Comparison of ENCODE assay signal across 5 cellular contexts in the genomic region with DNA sequence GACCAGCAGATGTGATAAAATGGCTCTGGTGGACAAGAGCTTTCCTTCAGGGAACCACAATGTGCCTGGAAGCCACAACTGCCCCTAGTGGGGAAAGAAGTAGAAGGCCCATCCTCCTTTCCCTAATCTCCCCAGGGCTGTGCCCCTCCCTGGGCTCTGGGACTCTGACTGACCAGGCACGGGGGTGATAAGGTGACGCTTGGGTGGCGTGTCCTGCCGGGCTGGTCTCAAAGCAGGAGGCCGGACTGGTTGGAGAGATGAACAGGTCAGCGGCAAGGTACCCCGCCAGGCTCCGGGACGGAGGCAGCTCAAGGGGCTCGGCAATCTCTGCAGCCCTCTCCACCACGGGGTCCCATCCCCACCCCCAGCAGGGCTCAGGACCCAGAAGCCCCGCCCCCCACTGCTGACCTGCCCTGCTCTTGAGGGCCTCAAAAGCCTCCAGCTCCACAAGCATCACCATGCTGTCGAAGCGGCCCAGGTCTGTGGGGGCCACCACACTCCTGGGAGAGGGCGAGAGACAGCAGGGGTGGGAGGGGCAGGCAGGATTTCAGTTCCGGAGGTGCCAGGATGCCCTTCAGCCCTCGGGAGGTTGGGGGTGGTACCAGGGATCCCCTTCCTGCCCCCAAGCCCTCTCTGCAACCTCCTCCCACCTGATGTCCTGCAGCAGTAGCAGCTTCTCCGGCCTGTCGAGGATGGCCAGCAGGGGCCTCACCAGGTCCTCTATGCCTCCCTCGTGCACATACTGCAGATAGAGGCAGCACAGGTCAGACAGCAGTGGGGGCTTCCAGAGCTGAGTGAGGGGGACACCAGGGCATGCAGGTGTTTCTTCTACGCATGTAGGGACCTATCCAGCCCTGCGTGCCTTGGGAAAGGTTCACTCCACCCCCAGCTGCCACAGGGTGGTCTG. TPM values are rescaled to one million over a fixed set of nuclear protein-coding genes. Genes with fewer than 3 reads are reported as not detected.
A peak's percentile ranks its signal among the peaks of the same experiment; 100 is the strongest.
DNase-seq lines count a peak whose midpoint lies in the region; ATAC-seq and TF ChIP-seq lines count a peak whose summit lies in the region.
"Had no signal": no experiment of that assay in that cellular context is flagged by ENCODE, and none has a peak within 500 bp of the region (broad histone marks: within the 10 kb centered on the region; RNA-seq: fewer than 3 reads in every experiment).

No MANE protein-coding gene starts in this region.

- H3K4me3 ChIP-seq in neural cell (ENCODE audit: low read length): no peak overlapping the region
- H3K4me3 ChIP-seq: skin epidermis had no signal

- peak; percentile 50 for DNase-seq in SK-MEL-5 (ENCODE audit: low read depth, low spot score)
- no peak for DNase-seq in activated T-cell treated with anti-CD3 and anti-CD28 coated beads for 4 hours

- no peaks in the 10 kb centered on the region for H3F3A ChIP-seq in neural cell (ENCODE audit: insufficient read depth, low read length, poor library complexity, severe bottlenecking)

- no peak overlapping the region for H3K9ac ChIP-seq in neural cell (ENCODE audit: low read length)

- H2AFZ ChIP-seq in neural cell (ENCODE audit: low read depth, low read length): no peak overlapping the region

- ATAC-seq in HG03342 (IDR thresholded peaks at IDR 0.05; ENCODE audit: unreplicated experiment): no peak

- no peaks in the 10 kb centered on the region for H3K9me3 ChIP-seq in neural cell (ENCODE audit: low read length)

- in situ Hi-C loops in SK-MEL-5 (cut with HindIII; ENCODE audit: low pct_unique_long_range_greater_than_20kb, low sequenced_read_pairs): no loop called here

- no peaks in the 10 kb centered on the region for H3K36me3 ChIP-seq in neural cell (ENCODE audit: insufficient read depth, low read length)

- TF ChIP-seq RAD21 in neural cell (conservative IDR thresholded peaks at IDR 0.05): no peak

- no peaks in the 10 kb centered on the region for H3K9me2 ChIP-seq in neural cell (ENCODE audit: insufficient read depth, low read length)

- H3K79me2 ChIP-seq in neural cell (replicated peaks; ENCODE audit: insufficient read depth, low read length): no peaks in the 10 kb centered on the region

- TF ChIP-seq EP300 in neural cell (conservative IDR thresholded peaks at IDR 0.05; ENCODE audit: poor library complexity, severe bottlenecking): no peak

- H4K20me1 ChIP-seq in neural cell (ENCODE audit: insufficient read depth): no peaks in the 10 kb centered on the region

- no peak overlapping the region for H3K27ac ChIP-seq in neural cell (ENCODE audit: low read length)

- H3K4me2 ChIP-seq in neural cell (ENCODE audit: low read length): no peak overlapping the region

- peak; percentile 22 for TF ChIP-seq CTCF in neural cell (IDR thresholded peaks at IDR 0.05; ENCODE audit: poor library complexity, severe bottlenecking)

- H3K27me3 ChIP-seq in neural cell (ENCODE audit: insufficient read depth, low read depth, low read length): peaks cover 17% of the 10 kb centered on the region

TF ChIP-seq in neural cell, 6 proteins besides CTCF, POLR2A, EP300 and RAD21:
- TF ChIP-seq, protein P1, sequence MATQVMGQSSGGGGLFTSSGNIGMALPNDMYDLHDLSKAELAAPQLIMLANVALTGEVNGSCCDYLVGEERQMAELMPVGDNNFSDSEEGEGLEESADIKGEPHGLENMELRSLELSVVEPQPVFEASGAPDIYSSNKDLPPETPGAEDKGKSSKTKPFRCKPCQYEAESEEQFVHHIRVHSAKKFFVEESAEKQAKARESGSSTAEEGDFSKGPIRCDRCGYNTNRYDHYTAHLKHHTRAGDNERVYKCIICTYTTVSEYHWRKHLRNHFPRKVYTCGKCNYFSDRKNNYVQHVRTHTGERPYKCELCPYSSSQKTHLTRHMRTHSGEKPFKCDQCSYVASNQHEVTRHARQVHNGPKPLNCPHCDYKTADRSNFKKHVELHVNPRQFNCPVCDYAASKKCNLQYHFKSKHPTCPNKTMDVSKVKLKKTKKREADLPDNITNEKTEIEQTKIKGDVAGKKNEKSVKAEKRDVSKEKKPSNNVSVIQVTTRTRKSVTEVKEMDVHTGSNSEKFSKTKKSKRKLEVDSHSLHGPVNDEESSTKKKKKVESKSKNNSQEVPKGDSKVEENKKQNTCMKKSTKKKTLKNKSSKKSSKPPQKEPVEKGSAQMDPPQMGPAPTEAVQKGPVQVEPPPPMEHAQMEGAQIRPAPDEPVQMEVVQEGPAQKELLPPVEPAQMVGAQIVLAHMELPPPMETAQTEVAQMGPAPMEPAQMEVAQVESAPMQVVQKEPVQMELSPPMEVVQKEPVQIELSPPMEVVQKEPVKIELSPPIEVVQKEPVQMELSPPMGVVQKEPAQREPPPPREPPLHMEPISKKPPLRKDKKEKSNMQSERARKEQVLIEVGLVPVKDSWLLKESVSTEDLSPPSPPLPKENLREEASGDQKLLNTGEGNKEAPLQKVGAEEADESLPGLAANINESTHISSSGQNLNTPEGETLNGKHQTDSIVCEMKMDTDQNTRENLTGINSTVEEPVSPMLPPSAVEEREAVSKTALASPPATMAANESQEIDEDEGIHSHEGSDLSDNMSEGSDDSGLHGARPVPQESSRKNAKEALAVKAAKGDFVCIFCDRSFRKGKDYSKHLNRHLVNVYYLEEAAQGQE (IDR thresholded peaks at IDR 0.05; ENCODE audit: borderline replicate concordance): no peak
- TF ChIP-seq EZH2 (IDR thresholded peaks at IDR 0.05; ENCODE audit: borderline replicate concordance, insufficient read depth, low read length, poor library complexity, severe bottlenecking): no peak
- no peak for TF ChIP-seq POLR2AphosphoS5 (IDR thresholded peaks at IDR 0.05)

RNA-seq across cellular contexts. Expression of a gene that starts 12.2 kb away (rescaled TPM):
- 37.1 and 41.0 TPM in 2 replicates for total RNA-seq in SK-MEL-5 (2014; rRNA removed; shearing (Covaris generic))
- 54.4 and 60.9 TPM in 2 replicates for polyA plus RNA-seq in SK-MEL-5 (2015; cell fraction: cytosol; rRNA removed)
- polyA plus RNA-seq in SK-MEL-5 (2015; cell fraction: nucleus; rRNA removed): 89.4 and 107 TPM in 2 replicates
- 40.1 and 58.4 TPM in 2 replicates for polyA plus RNA-seq in neural cell
- 27.4 and 31.2 TPM in 2 replicates for polyA minus RNA-seq in neural cell

RNA-seq across cellular contexts. Expression of a gene that starts 19.2 kb away (rescaled TPM):
- total RNA-seq in SK-MEL-5 (2014; rRNA removed; shearing (Covaris generic)): 0.74 and 1.5 TPM in 2 replicates
- polyA plus RNA-seq in SK-MEL-5 (2015; cell fraction: cytosol; rRNA removed): 0.98 and 1.5 TPM in 2 replicates
- polyA plus RNA-seq in SK-MEL-5 (2015; cell fraction: nucleus; rRNA removed): 2.0 and 6.2 TPM in 2 replicates
- polyA plus RNA-seq in neural cell: 1.5 and 2.6 TPM in 2 replicates
- 2.2 and 2.8 TPM in 2 replicates for polyA minus RNA-seq in neural cell

RNA-seq across cellular contexts. Expression of a gene that starts 19.3 kb away (rescaled TPM):
- 66.8 and 76.9 TPM in 2 replicates for total RNA-seq in SK-MEL-5 (2014; rRNA removed; shearing (Covaris generic))
- polyA plus RNA-seq in SK-MEL-5 (2015; cell fraction: cytosol; rRNA removed): 47.4 and 52.3 TPM in 2 replicates
- 148 and 158 TPM in 2 replicates for polyA plus RNA-seq in SK-MEL-5 (2015; cell fraction: nucleus; rRNA removed)
- 52.1 and 56.5 TPM in 2 replicates for polyA plus RNA-seq in neural cell
- polyA minus RNA-seq in neural cell: 29.7 and 32.3 TPM in 2 replicates

RNA-seq across cellular contexts. Expression of a gene that starts 24.4 kb away (rescaled TPM):
- total RNA-seq in SK-MEL-5 (2014; rRNA removed; shearing (Covaris generic)): 14.7 and 14.8 TPM in 2 replicates
- polyA plus RNA-seq in SK-MEL-5 (2015; cell fraction: cytosol; rRNA removed): 25.0 and 30.5 TPM in 2 replicates
- 17.7 and 26.1 TPM in 2 replicates for polyA plus RNA-seq in SK-MEL-5 (2015; cell fraction: nucleus; rRNA removed)
- 4.2 and 4.8 TPM in 2 replicates for polyA plus RNA-seq in neural cell
- polyA minus RNA-seq in neural cell: 5.6 TPM in 2 replicates

RNA-seq across cellular contexts. Expression of a gene that starts 24.5 kb away (rescaled TPM):
- total RNA-seq in SK-MEL-5 (2014; rRNA removed; shearing (Covaris generic)): 46.3 and 52.9 TPM in 2 replicates
- 58.9 and 63.7 TPM in 2 replicates for polyA plus RNA-seq in SK-MEL-5 (2015; cell fraction: cytosol; rRNA removed)
- 70.1 and 79.9 TPM in 2 replicates for polyA plus RNA-seq in SK-MEL-5 (2015; cell fraction: nucleus; rRNA removed)
- polyA plus RNA-seq in neural cell: 121 and 122 TPM in 2 replicates
- polyA minus RNA-seq in neural cell: 44.9 and 47.7 TPM in 2 replicates
